ENCODE assay signal across 10 cellular contexts in the genomic region with DNA sequence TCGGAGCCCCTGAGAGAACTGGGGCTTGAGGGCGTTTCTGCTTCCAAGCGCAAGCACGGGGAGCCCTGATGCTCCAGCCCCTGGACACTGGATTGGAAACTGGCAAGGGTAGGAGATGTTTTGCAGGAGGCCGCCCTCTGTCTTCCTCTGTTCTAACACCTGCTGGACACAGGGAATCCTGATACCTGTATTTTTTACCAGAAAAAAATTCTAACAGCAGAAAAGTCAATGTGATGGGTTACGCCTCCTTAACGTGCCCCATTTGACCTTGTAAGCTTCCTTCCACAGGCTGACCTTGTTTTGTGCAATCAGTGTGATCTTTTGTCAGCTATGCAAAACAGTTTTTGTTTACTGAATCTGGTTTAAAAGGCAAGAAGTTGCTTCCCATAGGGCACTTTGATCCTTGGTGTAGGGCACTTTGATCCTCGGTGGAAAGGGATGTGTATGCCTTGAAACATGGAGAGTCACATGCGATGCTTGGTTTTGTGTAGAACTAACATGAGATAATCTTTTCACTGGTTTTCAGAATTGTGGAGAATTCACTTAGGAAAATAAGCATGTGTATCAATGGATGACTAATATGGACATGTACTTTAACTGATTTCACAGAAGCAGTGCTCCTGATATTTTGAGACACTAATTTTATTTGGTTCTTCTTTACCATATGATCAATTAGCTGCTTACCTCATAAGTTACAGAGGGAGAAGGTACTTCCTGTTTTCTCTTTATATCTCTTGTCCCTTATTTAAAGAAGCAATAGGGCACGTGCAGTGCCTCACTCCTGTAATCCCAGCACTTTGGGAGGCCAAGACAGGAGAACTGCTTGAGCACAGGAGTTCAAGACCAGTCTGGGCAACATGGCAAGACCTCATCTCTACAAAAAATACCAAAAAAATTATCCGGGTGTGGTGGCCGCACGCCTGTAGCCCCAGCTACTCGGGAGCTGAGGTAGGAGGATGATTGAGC. TPM values are rescaled to one million over a fixed set of nuclear protein-coding genes. Genes with fewer than 3 reads are reported as not detected.
A peak's percentile ranks its signal among the peaks of the same experiment; 100 is the strongest.
DNase-seq lines count a peak whose midpoint lies in the region; TF ChIP-seq lines count a peak whose summit lies in the region.
"Had no signal": no experiment of that assay in that cellular context is flagged by ENCODE, and none has a peak within 500 bp of the region (broad histone marks: within the 10 kb centered on the region; RNA-seq: fewer than 3 reads in every experiment).

No MANE protein-coding gene starts in this region.

- H4K20me1 ChIP-seq in H9 (ENCODE audit: control insufficient read depth, insufficient read depth, insufficient read length) = peaks cover 4% of the 10 kb centered on the region

- H3K4me3 ChIP-seq in WERI-Rb-1 (ENCODE audit: low read depth, low read length) = peak overlapping the region; percentile 55
- H3K4me3 ChIP-seq in right atrium auricular region = peak overlapping the region; percentile 51 to 63
- peak overlapping the region; percentile 78 for H3K4me3 ChIP-seq in skeletal muscle satellite cell (ENCODE audit: low read length)
- H3K4me3 ChIP-seq in SJCRH30 = no peak overlapping the region

- no peak overlapping the region for H3K18ac ChIP-seq in H9 (ENCODE audit: insufficient read length, low read depth, low read length)

- no peak overlapping the region for H4K91ac ChIP-seq in H9 (ENCODE audit: insufficient read length, low read depth, low read length)

- H2BK15ac ChIP-seq in H9 (ENCODE audit: low read depth, low read length) = no peak overlapping the region

- H3K27me3 ChIP-seq in H9 (ENCODE audit: insufficient read depth, low read length) = no peaks in the 10 kb centered on the region; the same call in 1 of the 2 replicates
- no peaks in the 10 kb centered on the region for H3K27me3 ChIP-seq in WERI-Rb-1 (ENCODE audit: insufficient read depth, low read depth, severe bottlenecking)
- no peaks in the 10 kb centered on the region for H3K27me3 ChIP-seq in right atrium auricular region
- peaks cover 22% of the 10 kb centered on the region for H3K27me3 ChIP-seq in skeletal muscle satellite cell (ENCODE audit: control insufficient read depth, insufficient read depth, low read length)
- no peaks in the 10 kb centered on the region for H3K27me3 ChIP-seq in SJCRH30

- no peak overlapping the region for H4K8ac ChIP-seq in H9 (replicated peaks; ENCODE audit: insufficient read length, low read depth, low read length)

- H3K14ac ChIP-seq in H9 (ENCODE audit: insufficient read depth, low read length) = no peak overlapping the region

- H3K27ac ChIP-seq in H9 (ENCODE audit: insufficient read length, low read depth, low read length) (no peak overlapping the region), WERI-Rb-1 (no peak overlapping the region), right atrium auricular region (peak overlapping the region; percentile 6 to 57), SJCRH30 (no peak overlapping the region)

- H2BK20ac ChIP-seq in H9 (ENCODE audit: low read depth, low read length, poor library complexity, severe bottlenecking) = no peak overlapping the region

- H3K4me1 ChIP-seq in H9 (ENCODE audit: insufficient read depth, low read length) (peaks cover 2% of the 10 kb centered on the region; the same call in 1 of the 2 replicates), right atrium auricular region (peaks cover 0 to 8% of the 10 kb centered on the region in 2 donors), skeletal muscle satellite cell (ENCODE audit: control insufficient read depth, insufficient read depth, low read length) (peaks cover 5% of the 10 kb centered on the region), SJCRH30 (no peaks in the 10 kb centered on the region)

- peaks cover 11 to 18% of the 10 kb centered on the region in 2 experiments for H3K4me1 Mint-ChIP-seq in H9
- H3K4me1 Mint-ChIP-seq: stimulated activated memory B cell treated with anti-CD40 and anti-IgM and Interleukin-4, amounts not matched to agents 10 μg/mL and 1 μg/mL and 100 μg/mL, for 72 hours had no signal

- H3K9me3 ChIP-seq in H9 (ENCODE audit: control insufficient read depth, low read depth, low read length) (no peaks in the 10 kb centered on the region), WERI-Rb-1 (ENCODE audit: severe bottlenecking) (no peaks in the 10 kb centered on the region), right atrium auricular region (peaks cover 0 to 7% of the 10 kb centered on the region in 2 donors), skeletal muscle satellite cell (replicated peaks; ENCODE audit: low read length) (no peaks in the 10 kb centered on the region), SJCRH30 (replicated peaks) (no peaks in the 10 kb centered on the region)

- H3K9me3 Mint-ChIP-seq in H9 = peaks cover 0 to 4% of the 10 kb centered on the region in 2 experiments; a peak in 3 of 5 replicates
- H3K9me3 Mint-ChIP-seq: stimulated activated memory B cell treated with anti-CD40 and anti-IgM and Interleukin-4, amounts not matched to agents 10 μg/mL and 1 μg/mL and 100 μg/mL, for 72 hours had no signal

- no peaks in the 10 kb centered on the region for H3K79me2 ChIP-seq in H9 (ENCODE audit: insufficient read depth, low read length)

- H2AK5ac ChIP-seq in H9 (ENCODE audit: insufficient read length, low read length) = no peak overlapping the region

- no peak overlapping the region for H3T11ph ChIP-seq in H9 (ENCODE audit: low read length)

- no peaks in the 10 kb centered on the region for H3K36me3 Mint-ChIP-seq in H9 (ENCODE audit: insufficient read depth in 1 of 3, low read depth in 3 of 3)
- H3K36me3 Mint-ChIP-seq: stimulated activated memory B cell treated with anti-CD40 and anti-IgM and Interleukin-4, amounts not matched to agents 10 μg/mL and 1 μg/mL and 100 μg/mL, for 72 hours had no signal

- no peak overlapping the region for H3K4ac ChIP-seq in H9 (ENCODE audit: low read depth, low read length)

- no peak for TF ChIP-seq CTCF in H9 (conservative IDR thresholded peaks at IDR 0.05)
- no peak for TF ChIP-seq CTCF in WERI-Rb-1 (IDR thresholded peaks at IDR 0.05; ENCODE audit: low read depth, low read length)
- no peak for TF ChIP-seq CTCF in right atrium auricular region (IDR thresholded peaks at IDR 0.05)

- DNase-seq in H9 (peak; percentile 36), WERI-Rb-1 (peak; percentile 11), right atrium auricular region (ENCODE audit: low spot score) (no peak), ecto neural progenitor cell (ENCODE audit: low spot score) (no peak), mesenteric fat pad (ENCODE audit: low spot score) (no peak), NCI-H2029 (lab: John Stamatoyannopoulos, UW) (no peak), SJCRH30 (no peak)
- DNase-seq: Karpas-422 had no signal

- H3K9ac ChIP-seq in H9 (ENCODE audit: extremely low read depth, insufficient read length, low read length) (no peak overlapping the region), skeletal muscle satellite cell (ENCODE audit: low read depth, low read length) (peak overlapping the region; percentile 63)

- no peak overlapping the region for H2BK120ac ChIP-seq in H9 (ENCODE audit: low read depth, low read length, poor library complexity, severe bottlenecking)

- H3K4me2 ChIP-seq in H9 (ENCODE audit: insufficient read depth, insufficient read length, low read length) (peak overlapping the region; percentile 67), skeletal muscle satellite cell (ENCODE audit: low read length) (peak overlapping the region; percentile 98)

- H2BK5ac ChIP-seq in H9 (ENCODE audit: insufficient read length, low read length) = no peak overlapping the region

- peaks cover 27% of the 10 kb centered on the region for H3K27me3 Mint-ChIP-seq in H9 (ENCODE audit: low read depth)

- no peaks in the 10 kb centered on the region for H3K36me3 ChIP-seq in WERI-Rb-1
- no peaks in the 10 kb centered on the region for H3K36me3 ChIP-seq in right atrium auricular region
- no peaks in the 10 kb centered on the region for H3K36me3 ChIP-seq in skeletal muscle satellite cell (ENCODE audit: insufficient read depth, low read length)
- no peaks in the 10 kb centered on the region for H3K36me3 ChIP-seq in SJCRH30

- H4K5ac ChIP-seq in H9 (ENCODE audit: insufficient read length, low read depth, low read length) = no peak overlapping the region

- peaks cover 3% of the 10 kb centered on the region for H3K23me2 ChIP-seq in H9 (ENCODE audit: insufficient read length, low read depth, low read length, poor library complexity, severe bottlenecking)

- H3K56ac ChIP-seq in H9 (ENCODE audit: insufficient read length, low read depth, low read length) = no peak overlapping the region

- WGBS in H9 (ENCODE audit: extremely low coverage, insufficient read length, low lambda C conversion rate) = no CpG with 5 or more reads among the region's 14 CpGs

- H3K4me3 Mint-ChIP-seq in H9 = peak overlapping the region; percentile 52 to 67

- H3K23ac ChIP-seq in H9 (ENCODE audit: insufficient read length, low read depth, low read length) = no peak overlapping the region

- H3K79me1 ChIP-seq in H9 (ENCODE audit: insufficient read depth, low read depth, low read length, poor library complexity, severe bottlenecking) = no peaks in the 10 kb centered on the region

- no peak overlapping the region for H2BK12ac ChIP-seq in H9 (ENCODE audit: insufficient read length, low read depth, low read length)

- H3K27ac Mint-ChIP-seq in H9 = no peak overlapping the region
- H3K27ac Mint-ChIP-seq: stimulated activated memory B cell treated with anti-CD40 and anti-IgM and Interleukin-4, amounts not matched to agents 10 μg/mL and 1 μg/mL and 100 μg/mL, for 72 hours had no signal

- H2AFZ ChIP-seq in H9 (ENCODE audit: low read length) = no peak overlapping the region

RNA-seq across cellular contexts. Expression of a gene that starts 59.9 kb away (rescaled TPM):
- total RNA-seq in H9 (2021) (49.3 and 54.3 TPM in 2 replicates), right atrium auricular region (10 to 100 TPM; 15.6 to 17.2 TPM), mesenteric fat pad (49.4 TPM)
- 15.9 and 22.1 TPM in 2 replicates for total RNA-seq in skeletal muscle satellite cell (2012; rRNA removed)
- total RNA-seq in SJCRH30 (2014; rRNA removed; shearing (Covaris generic)) = 44.7 and 47.5 TPM in 2 replicates

Comparison
In these comparisons a context has a peak if more than half of its experiments do, and no peak if none do; other contexts are left out.
1. DNase-seq: peak in H9 (single experiment) and WERI-Rb-1 (single experiment); none in right atrium auricular region (single experiment), ecto neural progenitor cell (single experiment), mesenteric fat pad (single experiment), NCI-H2029 (single experiment) and SJCRH30 (0 of 2).
2. H3K27ac ChIP-seq: peak in right atrium auricular region (2 of 2); none in H9 (single experiment), WERI-Rb-1 (single experiment) and SJCRH30 (single experiment).